12 cellular contexts compared by ENCODE assay signal in genomic region chr15:67084561-67084960, GRCh38. TPM values are rescaled to one million over a fixed set of nuclear protein-coding genes. Genes with fewer than 3 reads are reported as not detected.
DNase-seq lines count a peak whose midpoint lies in the region; ATAC-seq, FAIRE-seq and TF ChIP-seq lines count a peak whose summit lies in the region.
"Had no signal": no experiment of that assay in that cellular context is flagged by ENCODE, and none has a peak within 500 bp of the region (broad histone marks: within the 10 kb centered on the region; RNA-seq: fewer than 3 reads in every experiment).

No MANE protein-coding gene starts in this region.

- H3K4me1 Mint-ChIP-seq in activated CD8-positive, alpha-beta T cell treated with anti-CD3 and anti-CD28 coated beads for 36 hours (ENCODE audit: low read depth) = peaks cover 91% of the 10 kb centered on the region
- H3K4me1 Mint-ChIP-seq in memory B cell = peaks cover 85% of the 10 kb centered on the region

- no peak overlapping the region for H2AFZ ChIP-seq in ACC112 (ENCODE audit: low read length, unreplicated experiment)

- H3K4me3 ChIP-seq in ACC112 (ENCODE audit: low read depth, low read length) = no peak overlapping the region
- H3K4me3 ChIP-seq in adrenal gland = no peak overlapping the region
- H3K4me3 ChIP-seq: Peyer's patch had no signal

- H3K4me3 Mint-ChIP-seq in activated CD8-positive, alpha-beta T cell treated with anti-CD3 and anti-CD28 coated beads for 36 hours = peak overlapping the region; percentile 32
- H3K4me3 Mint-ChIP-seq in memory B cell = peak overlapping the region; percentile 75

- H3K27me3 Mint-ChIP-seq in activated CD8-positive, alpha-beta T cell treated with anti-CD3 and anti-CD28 coated beads for 36 hours = no peaks in the 10 kb centered on the region
- H3K27me3 Mint-ChIP-seq in memory B cell = no peaks in the 10 kb centered on the region

- CTCF ChIA-PET in activated CD8-positive, alpha-beta T cell treated with anti-CD3 and anti-CD28 coated beads for 36 hours (lab: Charles Lee) = interaction anchor here (1.3 to 8.0 kb wide), 5 partner anchors 10 to 139 kb away, joined by 3 to 46 read pairs (median 3); no protein-coding TSS in a partner anchor

- POLR2A ChIA-PET in activated CD8-positive, alpha-beta T cell treated with anti-CD3 and anti-CD28 coated beads for 36 hours (lab: Charles Lee) = interaction anchor here (0.7 to 3.6 kb wide), 9 partner anchors 10 to 156 kb away, joined by 3 to 51 read pairs (median 5); no protein-coding TSS in a partner anchor

- TF ChIP-seq CTCF in activated CD8-positive, alpha-beta T cell treated with anti-CD3 and anti-CD28 coated beads for 36 hours (IDR thresholded peaks at IDR 0.05) = no peak
- no peak for TF ChIP-seq CTCF in adrenal gland (IDR thresholded peaks at IDR 0.05)

- FAIRE-seq in GM12892 (lab: Jason Lieb, UNC) = peak; percentile 5
- FAIRE-seq: G401.6, TTC549 had no signal

- H3K4me1 ChIP-seq in ACC112 (ENCODE audit: control insufficient read depth, insufficient read depth, low read length, unreplicated experiment) (peaks cover 95% of the 10 kb centered on the region), adrenal gland (replicated peaks in 1 of 2) (peaks cover 15 to 51% of the 10 kb centered on the region in 2 donors)

- no peak for TF ChIP-seq POLR2A in GM12892 (IDR thresholded peaks at IDR 0.05; ENCODE audit: low read depth, low read length)
- TF ChIP-seq POLR2A in adrenal gland (IDR thresholded peaks at IDR 0.05) = no peak

- peaks cover 5% of the 10 kb centered on the region for H3K9me3 Mint-ChIP-seq in activated CD8-positive, alpha-beta T cell treated with anti-CD3 and anti-CD28 coated beads for 36 hours
- H3K9me3 Mint-ChIP-seq in memory B cell = no peaks in the 10 kb centered on the region

- H3K27me3 ChIP-seq in ACC112 (ENCODE audit: insufficient read depth, low read length) = no peaks in the 10 kb centered on the region
- H3K27me3 ChIP-seq in adrenal gland = no peaks in the 10 kb centered on the region
- H3K27me3 ChIP-seq: Peyer's patch had no signal

- peak overlapping the region; percentile 85 for H3K27ac Mint-ChIP-seq in activated CD8-positive, alpha-beta T cell treated with anti-CD3 and anti-CD28 coated beads for 36 hours
- peak overlapping the region; percentile 97 for H3K27ac Mint-ChIP-seq in memory B cell

- H3K27ac ChIP-seq in ACC112 (ENCODE audit: low read depth, low read length) (peak overlapping the region; percentile 71), adrenal gland (no peak overlapping the region)

- H3K36me3 Mint-ChIP-seq in activated CD8-positive, alpha-beta T cell treated with anti-CD3 and anti-CD28 coated beads for 36 hours (ENCODE audit: low read depth) = peaks cover 19% of the 10 kb centered on the region
- H3K36me3 Mint-ChIP-seq in memory B cell = peaks cover 2% of the 10 kb centered on the region

- no peaks in the 10 kb centered on the region for H3K9me3 ChIP-seq in adrenal gland (replicated peaks in 1 of 3)
- H3K9me3 ChIP-seq: Peyer's patch had no signal

- WGBS in adrenal gland, 4 donors = 86 to 92% (median 89%) methylated on average over 7 of the region's 7 CpGs

- H3K36me3 ChIP-seq in ACC112 (ENCODE audit: insufficient read depth, low read length) (peaks cover 27% of the 10 kb centered on the region), adrenal gland (replicated peaks in 1 of 2) (no peaks in the 10 kb centered on the region)
- H3K36me3 ChIP-seq: Peyer's patch had no signal

- H3K79me2 ChIP-seq in ACC112 (ENCODE audit: control insufficient read depth, insufficient read depth, low read length, unreplicated experiment) = peaks cover 96% of the 10 kb centered on the region

- DNase-seq in GM12892 (ENCODE audit: insufficient read length) = no peak
- no peak for DNase-seq in activated CD8-positive, alpha-beta T cell treated with anti-CD3 and anti-CD28 coated beads for 36 hours
- DNase-seq in memory B cell (ENCODE audit: low spot score in 2 of 2) = no peak
- no peak for DNase-seq in adrenal gland
- DNase-seq in NCI-H1694 treated with DMSO at 0.1 percent for 48 hours (lab: John Stamatoyannopoulos, UW) = no peak
- DNase-seq: NCI-H2227 treated with DMSO at 0.1 percent for 48 hours, Peyer's patch had no signal

- intact Hi-C loops in activated CD8-positive, alpha-beta T cell treated with anti-CD3 and anti-CD28 coated beads for 36 hours (cut with micrococcal nuclease) = loop anchor here (10.0 kb wide), 1 partner anchor 220 kb away; no protein-coding TSS in a partner anchor
- intact Hi-C loops in adrenal gland (cut with DNase I) = no loop called here

- ATAC-seq in activated CD8-positive, alpha-beta T cell treated with anti-CD3 and anti-CD28 coated beads for 36 hours = no peak
- ATAC-seq in memory B cell (ENCODE audit: low read depth) = no peak
- ATAC-seq in HG03571 (IDR thresholded peaks at IDR 0.05; ENCODE audit: unreplicated experiment) = no peak
- ATAC-seq in GM19397 (IDR thresholded peaks at IDR 0.05; ENCODE audit: unreplicated experiment) = no peak

RNA-seq across cellular contexts. Expression of gene SMAD3, which starts 19.2 kb away (rescaled TPM):
- polyA plus RNA-seq in GM12892 (2012; ENCODE audit: missing spikeins) = 20.6 TPM
- total RNA-seq in activated CD8-positive, alpha-beta T cell treated with anti-CD3 and anti-CD28 coated beads for 36 hours = 10 to 100 TPM; 22.3 to 24.7 TPM
- 10 to 100 TPM in 5 of 8 donors, 1 to 10 TPM in 3; 6.7 to 92.0 (median 15.2) TPM for total RNA-seq in adrenal gland
- 1 to 10 TPM; 6.4 to 7.8 (median 7.2) TPM for polyA plus RNA-seq in adrenal gland
